Comparison of ENCODE assay signal across 1 cellular context in genomic region chr11:10302294-10302743, GRCh38.
TF ChIP-seq lines count a peak whose summit lies in the region.

No MANE protein-coding gene starts in this region.

TF ChIP-seq in WTC11, 78 proteins besides CTCF, POLR2A, EP300 and RAD21 (continued from another document):
- TF ChIP-seq ELF4 (CRISPR knock-in tag; IDR thresholded peaks at IDR 0.05; ENCODE audit: low read depth): no peak
- no peak for TF ChIP-seq ZNF219 (CRISPR knock-in tag; IDR thresholded peaks at IDR 0.05; ENCODE audit: borderline replicate concordance)
- no peak for TF ChIP-seq ZMAT4 (CRISPR knock-in tag; IDR thresholded peaks at IDR 0.05)
- no peak for TF ChIP-seq ZBTB43 (CRISPR knock-in tag; IDR thresholded peaks at IDR 0.05)
- no peak for TF ChIP-seq KAT7 (CRISPR knock-in tag; IDR thresholded peaks at IDR 0.05; ENCODE audit: borderline replicate concordance)
